31 cellular contexts compared by ENCODE assay signal in genomic region chr12:84766375-84766774, GRCh38.
"Had no signal": no experiment of that assay in that cellular context is flagged by ENCODE, and none has a peak within 500 bp of the region (broad histone marks: within the 10 kb centered on the region; RNA-seq: fewer than 3 reads in every experiment).

No MANE protein-coding gene starts in this region.

- H3K27me3 Mint-ChIP-seq: progenitor cell of endocrine pancreas; stimulated activated memory B cell treated with anti-CD40 and anti-IgM and Interleukin-4, amounts not matched to agents 10 μg/mL and 1 μg/mL and 100 μg/mL, for 72 hours; stimulated activated naive CD8-positive, alpha-beta T cell treated with anti-CD3 and anti-CD28 coated beads, Interleukin-15, amount 100 ng/mL, for 72 hours; type B pancreatic cell had no signal

- H3K9me3 ChIP-seq: ovary, psoas muscle, spleen, suprapubic skin, testis, tibial artery, transverse colon, upper lobe of right lung, uterus had no signal

- H3K4me1 ChIP-seq: neural progenitor cell, parathyroid adenoma, psoas muscle, spleen, suprapubic skin, testis, tibial artery, transverse colon, upper lobe of right lung, uterus had no signal

- H3K4me2 ChIP-seq: neural progenitor cell, smooth muscle cell had no signal

- H3K27ac ChIP-seq: neural progenitor cell, ovary, parathyroid adenoma, psoas muscle, skin epidermis, spleen, suprapubic skin, testis, tibial artery, transverse colon, upper lobe of right lung, uterus had no signal

- H3K9ac ChIP-seq: neural progenitor cell, parathyroid adenoma had no signal

- H3K36me3 ChIP-seq: neural progenitor cell, ovary, spleen, suprapubic skin, tibial artery, transverse colon, upper lobe of right lung, uterus had no signal

- ATAC-seq: natural killer cell; psoas muscle; right cardiac atrium; sciatic nerve; stimulated activated memory B cell treated with anti-CD40 and anti-IgM and Interleukin-4, amounts not matched to agents 10 μg/mL and 1 μg/mL and 100 μg/mL, for 72 hours; stimulated activated naive CD8-positive, alpha-beta T cell treated with anti-CD3 and anti-CD28 coated beads, Interleukin-15, amount 100 ng/mL, for 72 hours; stimulated activated naive CD8-positive, alpha-beta T cell treated with anti-CD3 and anti-CD28 coated beads, Interleukin-15, Interleukin-2, amounts not matched to agents 100 U/mL and 50 U/mL, for 24 hours; upper lobe of right lung had no signal

- H3K9me3 Mint-ChIP-seq: nephron; neural progenitor cell; stimulated activated memory B cell treated with anti-CD40 and anti-IgM and Interleukin-4, amounts not matched to agents 10 μg/mL and 1 μg/mL and 100 μg/mL, for 72 hours; type B pancreatic cell had no signal

- H3K79me2 ChIP-seq: parathyroid adenoma had no signal

- DNase-seq: natural killer cell; occipital lobe; ovary; posterior cingulate gyrus; psoas muscle; right cardiac atrium; spleen; stimulated activated CD4-positive, alpha-beta T cell treated with anti-CD3 and anti-CD28 coated beads, Interleukin-12 subunit alpha, Interleukin-12 subunit beta, amount 100 ng/mL, for 4 hours; stimulated activated CD4-positive, alpha-beta T cell treated with anti-CD3 and anti-CD28 coated beads, Interleukin-1b, Interleukin-23, amount 100 ng/mL, for 48 hours; stimulated activated CD4-positive, alpha-beta T cell treated with anti-CD3 and anti-CD28 coated beads, Interleukin-4, amount 100 ng/mL, for 1 hour; stimulated activated CD4-positive, alpha-beta T cell treated with anti-CD3 and anti-CD28 coated beads, Interleukin-4, amount 100 ng/mL, for 4 hours; stimulated activated CD8-positive, alpha-beta memory T cell treated with anti-CD3 and anti-CD28 coated beads, Interleukin-4, amount 100 ng/mL, for 48 hours; stimulated activated naive CD4-positive, alpha-beta T cell; stimulated activated naive CD8-positive, alpha-beta T cell treated with anti-CD3 and anti-CD28 coated beads, Interleukin-15, amount 100 ng/mL, for 72 hours; stimulated activated naive CD8-positive, alpha-beta T cell treated with anti-CD3 and anti-CD28 coated beads, Interleukin-15, Interleukin-2, amounts not matched to agents 100 U/mL and 50 U/mL, for 24 hours; substantia nigra; testis; tibial artery; transverse colon; upper lobe of right lung; uterus had no signal

- H3K4me3 ChIP-seq: neural progenitor cell, ovary, psoas muscle, skin epidermis, smooth muscle cell, spleen, suprapubic skin, testis, tibial artery, transverse colon, upper lobe of right lung, uterus had no signal

- H3K4me1 Mint-ChIP-seq: natural killer cell; nephron; neural progenitor cell; stimulated activated memory B cell treated with anti-CD40 and anti-IgM and Interleukin-4, amounts not matched to agents 10 μg/mL and 1 μg/mL and 100 μg/mL, for 72 hours; stimulated activated naive CD8-positive, alpha-beta T cell treated with anti-CD3 and anti-CD28 coated beads, Interleukin-15, amount 100 ng/mL, for 72 hours had no signal

- H3K27ac Mint-ChIP-seq: natural killer cell; nephron; neural progenitor cell; progenitor cell of endocrine pancreas; stimulated activated memory B cell treated with anti-CD40 and anti-IgM and Interleukin-4, amounts not matched to agents 10 μg/mL and 1 μg/mL and 100 μg/mL, for 72 hours; stimulated activated naive CD8-positive, alpha-beta T cell treated with anti-CD3 and anti-CD28 coated beads, Interleukin-15, amount 100 ng/mL, for 72 hours; type B pancreatic cell had no signal

- H2AFZ ChIP-seq: neural progenitor cell, parathyroid adenoma had no signal

- H3K36me3 Mint-ChIP-seq: natural killer cell; neural progenitor cell; stimulated activated memory B cell treated with anti-CD40 and anti-IgM and Interleukin-4, amounts not matched to agents 10 μg/mL and 1 μg/mL and 100 μg/mL, for 72 hours; type B pancreatic cell had no signal

- H3K4me3 Mint-ChIP-seq: natural killer cell; nephron; neural progenitor cell; stimulated activated memory B cell treated with anti-CD40 and anti-IgM and Interleukin-4, amounts not matched to agents 10 μg/mL and 1 μg/mL and 100 μg/mL, for 72 hours; stimulated activated naive CD8-positive, alpha-beta T cell treated with anti-CD3 and anti-CD28 coated beads, Interleukin-15, amount 100 ng/mL, for 72 hours; type B pancreatic cell had no signal

- H3K27me3 ChIP-seq: neural progenitor cell, ovary, spleen, suprapubic skin, testis, tibial artery, transverse colon, upper lobe of right lung, uterus had no signal
